Comparison of ENCODE assay signal across 1 cellular context in genomic region chr16:12573730-12574383, GRCh38.
TF ChIP-seq lines count a peak whose summit lies in the region.

No MANE protein-coding gene starts in this region.

TF ChIP-seq in HepG2, 621 proteins besides CTCF, POLR2A, EP300 and RAD21 (continued from another document and continues in another):
- TF ChIP-seq ZBTB33 (CRISPR knock-in tag; IDR thresholded peaks at IDR 0.05) (peak; percentile 60), KLF9 (CRISPR knock-in tag; IDR thresholded peaks at IDR 0.05; ENCODE audit: low read depth) (peak; percentile 84; the same call in 1 of the 2 replicates), ISX (CRISPR knock-in tag; conservative IDR thresholded peaks at IDR 0.05) (no peak), ZNF784 (CRISPR knock-in tag; IDR thresholded peaks at IDR 0.05; ENCODE audit: borderline replicate concordance) (no peak), TBP (CRISPR knock-in tag; IDR thresholded peaks at IDR 0.05) (no peak), ZNF850 (CRISPR knock-in tag; conservative IDR thresholded peaks at IDR 0.05) (no peak), MZF1 (CRISPR knock-in tag; IDR thresholded peaks at IDR 0.05; ENCODE audit: borderline replicate concordance) (peak; percentile 64; the same call in 1 of the 2 replicates), ZNF124 (CRISPR knock-in tag; IDR thresholded peaks at IDR 0.05) (peak; percentile 42; the same call in 1 of the 2 replicates), ZNF841 (CRISPR knock-in tag; IDR thresholded peaks at IDR 0.05; ENCODE audit: borderline replicate concordance) (no peak), ZNF670 (CRISPR knock-in tag; IDR thresholded peaks at IDR 0.05; ENCODE audit: borderline replicate concordance) (no peak), ZNF605 (CRISPR knock-in tag; IDR thresholded peaks at IDR 0.05) (peak; percentile 38; the same call in 1 of the 2 replicates), ZNF230 (CRISPR knock-in tag; IDR thresholded peaks at IDR 0.05) (no peak), ARID5B (CRISPR knock-in tag; IDR thresholded peaks at IDR 0.05) (peak; percentile 83), ATAD3A (CRISPR knock-in tag; IDR thresholded peaks at IDR 0.05) (no peak), ZGPAT (CRISPR knock-in tag; IDR thresholded peaks at IDR 0.05) (peak; percentile 79), ZNF777 (CRISPR knock-in tag; IDR thresholded peaks at IDR 0.05) (no peak), DMAP1 (CRISPR knock-in tag; IDR thresholded peaks at IDR 0.05) (0 out of 2 replicates have a peak, but pooled peaks have one; percentile 31), HDAC2 (CRISPR knock-in tag; IDR thresholded peaks at IDR 0.05) (peak; percentile 75; the same call in 1 of the 2 replicates), ZMAT5 (CRISPR knock-in tag; IDR thresholded peaks at IDR 0.05; ENCODE audit: borderline replicate concordance, low read depth) (no peak), ZFP62 (CRISPR knock-in tag; IDR thresholded peaks at IDR 0.05) (no peak), THRA (CRISPR knock-in tag; IDR thresholded peaks at IDR 0.05; ENCODE audit: borderline replicate concordance) (peak; percentile 61; the same call in 1 of the 2 replicates), GPN1 (CRISPR knock-in tag; IDR thresholded peaks at IDR 0.05; ENCODE audit: borderline replicate concordance) (no peak), CHD4 (IDR thresholded peaks at IDR 0.05; ENCODE audit: borderline replicate concordance, low read length) (peak; percentile 34; the same call in 1 of the 2 replicates), U2AF2 (IDR thresholded peaks at IDR 0.05; ENCODE audit: low read depth, low read length) (no peak), ZNF12 (CRISPR knock-in tag; IDR thresholded peaks at IDR 0.05) (no peak), GZF1 (CRISPR knock-in tag; IDR thresholded peaks at IDR 0.05) (no peak), THAP9 (CRISPR knock-in tag; IDR thresholded peaks at IDR 0.05; ENCODE audit: borderline replicate concordance) (no peak), SSRP1 (CRISPR knock-in tag; IDR thresholded peaks at IDR 0.05) (no peak), ZNF691 (CRISPR knock-in tag; IDR thresholded peaks at IDR 0.05; ENCODE audit: borderline replicate concordance, low read depth) (no peak), ZNF121 (CRISPR knock-in tag; IDR thresholded peaks at IDR 0.05) (peak; percentile 53; the same call in 1 of the 2 replicates), HNRNPLL (IDR thresholded peaks at IDR 0.05; ENCODE audit: low read depth, low read length, poor library complexity, severe bottlenecking) (no peak), ZNF891 (CRISPR knock-in tag; IDR thresholded peaks at IDR 0.05) (no peak), ATF4 (CRISPR knock-in tag; IDR thresholded peaks at IDR 0.05) (0 out of 4 replicates have a peak, but pooled peaks of 1 of the 2 experiments have one; percentile 13), ZNF280D (CRISPR knock-in tag; IDR thresholded peaks at IDR 0.05) (0 out of 2 replicates have a peak, but pooled peaks have one; percentile 67), NR2F1 (CRISPR knock-in tag; IDR thresholded peaks at IDR 0.05) (peak in 1 of 2 experiments; percentile 49; a peak in 2 of 4 replicates), MED1 (CRISPR knock-in tag; IDR thresholded peaks at IDR 0.05) (peak; percentile 62), STAT6 (CRISPR knock-in tag; IDR thresholded peaks at IDR 0.05; ENCODE audit: borderline replicate concordance) (peak; percentile 60; the same call in 1 of the 2 replicates), CREBL2 (CRISPR knock-in tag; IDR thresholded peaks at IDR 0.05; ENCODE audit: borderline replicate concordance) (no peak)
